ENCODE assay signal across 16 cellular contexts in genomic region chr9:123176230-123176629, GRCh38.
DNase-seq lines count a peak whose midpoint lies in the region; ATAC-seq lines count a peak whose summit lies in the region.
"Had no signal": no experiment of that assay in that cellular context is flagged by ENCODE, and none has a peak within 500 bp of the region (broad histone marks: within the 10 kb centered on the region; RNA-seq: fewer than 3 reads in every experiment).

No MANE protein-coding gene starts in this region.

- H3K4me1 Mint-ChIP-seq in IgD-negative memory B cell = peaks cover 45 to 51% (median 46%) of the 10 kb centered on the region in 3 donors
- peaks cover 7% of the 10 kb centered on the region for H3K4me1 Mint-ChIP-seq in activated naive CD8-positive, alpha-beta T cell treated with anti-CD3 and anti-CD28 coated beads for 36 hours
- H3K4me1 Mint-ChIP-seq: activated T-helper 17 cell treated with anti-CD3 and anti-CD28 coated beads, Interleukin-2, amount 50 U/mL, for 72 hours had no signal

- DNase-seq in COLO829 (ENCODE audit: low spot score) (peak; percentile 13), kidney tubule cell (ENCODE audit: low spot score) (peak; percentile 27), GOT3 (lab: John Stamatoyannopoulos, UW) (no peak), left cardiac atrium (no peak)
- no peak for DNase-seq in activated naive CD8-positive, alpha-beta T cell treated with anti-CD3 and anti-CD28 coated beads for 36 hours
- DNase-seq: AML-193; brain microvascular endothelial cell; mesendoderm; NCI-H187 treated with DMSO at 0.1 percent for 48 hours; pancreas; stimulated activated CD4-positive, alpha-beta T cell treated with anti-CD3 and anti-CD28 coated beads, Interleukin-2, amount 100 ng/mL, for 24 hours; stimulated activated naive CD4-positive, alpha-beta T cell had no signal

- H3K36me3 Mint-ChIP-seq in IgD-negative memory B cell = peaks cover 15% of the 10 kb centered on the region
- H3K36me3 Mint-ChIP-seq in activated naive CD8-positive, alpha-beta T cell treated with anti-CD3 and anti-CD28 coated beads for 36 hours = peaks cover 7% of the 10 kb centered on the region

- H3K27ac Mint-ChIP-seq in IgD-negative memory B cell = peak overlapping the region; percentile 94 to 98 (median 94)
- H3K27ac Mint-ChIP-seq in activated naive CD8-positive, alpha-beta T cell treated with anti-CD3 and anti-CD28 coated beads for 36 hours = peak overlapping the region; percentile 22
- H3K27ac Mint-ChIP-seq: activated T-helper 17 cell treated with anti-CD3 and anti-CD28 coated beads, Interleukin-2, amount 50 U/mL, for 72 hours had no signal

- intact Hi-C loops in left cardiac atrium (cut with DNase I) = no loop called here

- peaks cover 2% of the 10 kb centered on the region for H3K27me3 Mint-ChIP-seq in IgD-negative memory B cell
- H3K27me3 Mint-ChIP-seq in activated naive CD8-positive, alpha-beta T cell treated with anti-CD3 and anti-CD28 coated beads for 36 hours = no peaks in the 10 kb centered on the region
- H3K27me3 Mint-ChIP-seq: activated T-helper 17 cell treated with anti-CD3 and anti-CD28 coated beads, Interleukin-2, amount 50 U/mL, for 72 hours had no signal

- peak overlapping the region; percentile 51 to 88 (median 80) for H3K4me3 Mint-ChIP-seq in IgD-negative memory B cell
- no peak overlapping the region for H3K4me3 Mint-ChIP-seq in activated naive CD8-positive, alpha-beta T cell treated with anti-CD3 and anti-CD28 coated beads for 36 hours
- H3K4me3 Mint-ChIP-seq: activated T-helper 17 cell treated with anti-CD3 and anti-CD28 coated beads, Interleukin-2, amount 50 U/mL, for 72 hours had no signal

- no peaks in the 10 kb centered on the region for H3K9me3 Mint-ChIP-seq in IgD-negative memory B cell
- H3K9me3 Mint-ChIP-seq in activated naive CD8-positive, alpha-beta T cell treated with anti-CD3 and anti-CD28 coated beads for 36 hours = no peaks in the 10 kb centered on the region
- H3K9me3 Mint-ChIP-seq: activated T-helper 17 cell treated with anti-CD3 and anti-CD28 coated beads, Interleukin-2, amount 50 U/mL, for 72 hours had no signal

- no peak for ATAC-seq in HG03457 (IDR thresholded peaks at IDR 0.05; ENCODE audit: unreplicated experiment)
- no peak for ATAC-seq in GM21447 (IDR thresholded peaks at IDR 0.05; ENCODE audit: unreplicated experiment)
- no peak for ATAC-seq in left cardiac atrium
- ATAC-seq: activated T-helper 17 cell treated with anti-CD3 and anti-CD28 coated beads, Interleukin-2, amount 50 U/mL, for 72 hours; pancreas had no signal

Comparison
In these comparisons a context has a peak if more than half of its experiments do, and no peak if none do; other contexts are left out.
1. DNase-seq: peak in COLO829 (single experiment) and kidney tubule cell (single experiment); none in activated naive CD8-positive, alpha-beta T cell treated with anti-CD3 and anti-CD28 coated beads for 36 hours (single experiment), GOT3 (single experiment) and left cardiac atrium (single experiment).